Comparison of ENCODE assay signal across 11 cellular contexts in the genomic region with DNA sequence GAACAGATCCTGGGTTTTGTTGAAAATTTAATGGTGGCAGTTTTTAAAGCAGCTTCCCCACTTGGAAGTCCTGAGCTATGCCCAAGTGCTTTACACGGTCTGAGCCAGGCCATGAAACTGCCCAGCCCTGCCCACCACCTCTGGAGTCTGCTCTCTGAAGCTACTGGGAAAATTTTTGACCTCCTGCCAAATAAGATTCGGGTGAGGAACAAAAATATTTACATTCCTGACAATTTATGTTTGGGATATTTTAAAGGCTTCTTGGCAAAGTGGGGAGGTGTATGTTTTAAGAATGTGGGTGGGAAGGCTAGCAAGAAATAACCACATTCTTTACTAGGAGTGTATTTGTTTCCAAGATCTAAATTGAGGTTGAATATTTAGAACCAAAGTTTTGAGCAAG. TPM values are rescaled to one million over a fixed set of nuclear protein-coding genes. Genes with fewer than 3 reads are reported as not detected.
DNase-seq lines count a peak whose midpoint lies in the region; ATAC-seq, FAIRE-seq and TF ChIP-seq lines count a peak whose summit lies in the region.
"Had no signal": no experiment of that assay in that cellular context is flagged by ENCODE, and none has a peak within 500 bp of the region (broad histone marks: within the 10 kb centered on the region; RNA-seq: fewer than 3 reads in every experiment).

No MANE protein-coding gene starts in this region.

- no TSS peak for BruUV-seq in endothelial cell of umbilical vein (replicated peaks; lab: Mats Ljungman, UMichigan)

- no peak overlapping the region for H3K9ac ChIP-seq in BLaER1 treated with 17β-estradiol and CSF1 and Interleukin-3, amounts not matched to agents 10 nM and 100 nM
- H3K9ac ChIP-seq in endothelial cell of umbilical vein (replicated peaks; ENCODE audit: extremely low read depth, insufficient read depth, low read length) (no peak overlapping the region), parathyroid adenoma (no peak overlapping the region)

- no peaks in the 10 kb centered on the region for H3K79me2 ChIP-seq in endothelial cell of umbilical vein (ENCODE audit: control insufficient read depth, insufficient read depth, low read length)
- H3K79me2 ChIP-seq in parathyroid adenoma: no peaks in the 10 kb centered on the region

- CTCF ChIA-PET in endothelial cell of umbilical vein (lab: Charles Lee): interaction anchor here (0.6 to 1.5 kb wide), 6 partner anchors 9 to 357 kb away, joined by 3 read pairs; no protein-coding TSS in a partner anchor

- no peak overlapping the region for H3K4me3 ChIP-seq in BLaER1 treated with 17β-estradiol and CSF1 and Interleukin-3, amounts not matched to agents 10 nM and 100 nM
- H3K4me3 ChIP-seq in endothelial cell of umbilical vein (replicated peaks in 1 of 3; ENCODE audit: insufficient read depth in 1 of 3, low read depth in 1 of 3, low read length in 3 of 3) (no peak overlapping the region), parathyroid adenoma (ENCODE audit: low read depth, low read length) (no peak overlapping the region)
- H3K4me3 ChIP-seq: testis had no signal

- no peaks in the 10 kb centered on the region for H3K4me1 Mint-ChIP-seq in T-helper 2 cell treated with Interferon-gamma antibody and Interleukin-4, amounts not matched to agents 5 μg/mL and 100 μg/mL, for 36 hours (ENCODE audit: low read depth)

- no peaks in the 10 kb centered on the region for H3K27me3 Mint-ChIP-seq in T-helper 2 cell treated with Interferon-gamma antibody and Interleukin-4, amounts not matched to agents 5 μg/mL and 100 μg/mL, for 36 hours (ENCODE audit: low read depth)

- peak overlapping the region in 1 of 11 experiments; percentile 12; a peak in 2 of 22 replicates for H3K27ac ChIP-seq in BLaER1 treated with 17β-estradiol and CSF1 and Interleukin-3, amounts not matched to agents 10 nM and 100 nM
- no peak overlapping the region for H3K27ac ChIP-seq in endothelial cell of umbilical vein (ENCODE audit: insufficient read depth, low read depth, low read length)
- peak overlapping the region; percentile 72 for H3K27ac ChIP-seq in parathyroid adenoma

- POLR2A ChIA-PET in endothelial cell of umbilical vein (lab: Charles Lee): no interaction called here

- ATAC-seq in GM18519 (IDR thresholded peaks at IDR 0.05; ENCODE audit: low FRiP score, unreplicated experiment): no peak
- ATAC-seq in HG02642 (IDR thresholded peaks at IDR 0.05; ENCODE audit: poor library complexity, unreplicated experiment): no peak

- peak overlapping the region in 9 of 11 experiments; percentile 1 to 79 (median 47); a peak in 16 of 22 replicates for H3K4me2 ChIP-seq in BLaER1 treated with 17β-estradiol and CSF1 and Interleukin-3, amounts not matched to agents 10 nM and 100 nM
- no peak overlapping the region for H3K4me2 ChIP-seq in endothelial cell of umbilical vein (ENCODE audit: insufficient read depth, low read length)
- H3K4me2 ChIP-seq in parathyroid adenoma (ENCODE audit: low read length): peak overlapping the region; percentile 29

- intact Hi-C loops in endothelial cell of umbilical vein (cut with micrococcal nuclease): no loop called here

- H3K27ac Mint-ChIP-seq in T-helper 2 cell treated with Interferon-gamma antibody and Interleukin-4, amounts not matched to agents 5 μg/mL and 100 μg/mL, for 36 hours: no peak overlapping the region

- no peaks in the 10 kb centered on the region for H3K9me3 Mint-ChIP-seq in T-helper 2 cell treated with Interferon-gamma antibody and Interleukin-4, amounts not matched to agents 5 μg/mL and 100 μg/mL, for 36 hours

- no peak for TF ChIP-seq CTCF in endothelial cell of umbilical vein (IDR thresholded peaks at IDR 0.05; ENCODE audit: extremely low read depth in 1 of 2, insufficient read depth in 1 of 2, low read depth in 1 of 2, low read length in 2 of 2)
- no peak for TF ChIP-seq CTCF in parathyroid adenoma (IDR thresholded peaks at IDR 0.05)

- H3K27me3 ChIP-seq in BLaER1 treated with 17β-estradiol and CSF1 and Interleukin-3, amounts not matched to agents 10 nM and 100 nM: no peaks in the 10 kb centered on the region
- H3K27me3 ChIP-seq in endothelial cell of umbilical vein (ENCODE audit: control insufficient read depth in 2 of 2, insufficient read depth in 2 of 2, low read length in 2 of 2) (no peaks in the 10 kb centered on the region), parathyroid adenoma (ENCODE audit: control insufficient read depth, insufficient read depth, low read length) (no peaks in the 10 kb centered on the region)
- H3K27me3 ChIP-seq: testis had no signal

- peaks cover 0 to 21% (median 3%) of the 10 kb centered on the region in 11 experiments; a peak in 9 of 22 replicates for H3K9me3 ChIP-seq in BLaER1 treated with 17β-estradiol and CSF1 and Interleukin-3, amounts not matched to agents 10 nM and 100 nM (replicated peaks in 1 of 11)
- H3K9me3 ChIP-seq in endothelial cell of umbilical vein (replicated peaks; ENCODE audit: control insufficient read depth, insufficient read depth, low read length): no peaks in the 10 kb centered on the region
- no peaks in the 10 kb centered on the region for H3K9me3 ChIP-seq in parathyroid adenoma (ENCODE audit: control insufficient read depth, low read length)
- H3K9me3 ChIP-seq: testis had no signal

- H4K20me1 ChIP-seq in BLaER1 treated with 17β-estradiol and CSF1 and Interleukin-3, amounts not matched to agents 10 nM and 100 nM: no peaks in the 10 kb centered on the region
- no peaks in the 10 kb centered on the region for H4K20me1 ChIP-seq in endothelial cell of umbilical vein (replicated peaks; ENCODE audit: control insufficient read depth, extremely low read depth, insufficient read depth, low read length)

- H3K36me3 Mint-ChIP-seq in T-helper 2 cell treated with Interferon-gamma antibody and Interleukin-4, amounts not matched to agents 5 μg/mL and 100 μg/mL, for 36 hours (ENCODE audit: low read depth): peaks cover 22% of the 10 kb centered on the region

- TF ChIP-seq POLR2A in endothelial cell of umbilical vein (IDR thresholded peaks at IDR 0.05; ENCODE audit: low read depth, low read length): no peak

- peak; percentile 55 for FAIRE-seq in endothelial cell of umbilical vein (lab: Jason Lieb, UNC)

- no peak overlapping the region for H3K4me3 Mint-ChIP-seq in T-helper 2 cell treated with Interferon-gamma antibody and Interleukin-4, amounts not matched to agents 5 μg/mL and 100 μg/mL, for 36 hours

- peak; percentile 71 for DNase-seq in LHCN-M2 (ENCODE audit: low read depth)
- peak; percentile 52 for DNase-seq in endothelial cell of umbilical vein (ENCODE audit: low read depth, low spot score)
- no peak for DNase-seq in NCI-H187 treated with DMSO at 0.1 percent for 48 hours (lab: John Stamatoyannopoulos, UW)
- DNase-seq in T-helper 2 cell treated with Interferon-gamma antibody and Interleukin-4, amounts not matched to agents 5 μg/mL and 100 μg/mL, for 36 hours (ENCODE audit: low spot score): no peak
- DNase-seq: DMS53, NCI-H510A, testis had no signal

- H2AFZ ChIP-seq in endothelial cell of umbilical vein (ENCODE audit: low read depth, low read length): no peak overlapping the region
- no peak overlapping the region for H2AFZ ChIP-seq in parathyroid adenoma

- no peaks in the 10 kb centered on the region for H3K9me1 ChIP-seq in endothelial cell of umbilical vein (replicated peaks; ENCODE audit: control insufficient read depth, extremely low read depth, insufficient read depth, low read length)

- H3K36me3 ChIP-seq in BLaER1 treated with 17β-estradiol and CSF1 and Interleukin-3, amounts not matched to agents 10 nM and 100 nM: peaks cover 6 to 51% (median 12%) of the 10 kb centered on the region in 11 experiments; a peak in 18 of 22 replicates
- H3K36me3 ChIP-seq in endothelial cell of umbilical vein (ENCODE audit: control insufficient read depth in 2 of 2, extremely low read depth in 1 of 2, insufficient read depth in 2 of 2, low read length in 2 of 2) (peaks cover 3% of the 10 kb centered on the region in 2 experiments), parathyroid adenoma (ENCODE audit: control insufficient read depth, insufficient read depth, low read length) (no peaks in the 10 kb centered on the region)

- H3K4me1 ChIP-seq in BLaER1 treated with 17β-estradiol and CSF1 and Interleukin-3, amounts not matched to agents 10 nM and 100 nM: peaks cover 10 to 17% (median 13%) of the 10 kb centered on the region in 10 experiments; a peak in 17 of 20 replicates
- H3K4me1 ChIP-seq in endothelial cell of umbilical vein (ENCODE audit: control insufficient read depth, extremely low read depth, insufficient read depth, low read length): peaks cover 6% of the 10 kb centered on the region
- peaks cover 7% of the 10 kb centered on the region for H3K4me1 ChIP-seq in parathyroid adenoma

- dilution Hi-C loops in endothelial cell of umbilical vein (cut with MboI; ENCODE audit: extremely low pct_ligation_motif_present, low sequenced_read_pairs): no loop called here

TF ChIP-seq in endothelial cell of umbilical vein, 7 proteins besides CTCF, POLR2A, EP300 and RAD21:
- TF ChIP-seq EZH2 (IDR thresholded peaks at IDR 0.05; ENCODE audit: borderline replicate concordance, low read depth, low read length, severe bottlenecking): no peak
- TF ChIP-seq GATA2 (IDR thresholded peaks at IDR 0.05; ENCODE audit: insufficient read depth, insufficient read length, low read depth, low read length): no peak
- TF ChIP-seq JUN (IDR thresholded peaks at IDR 0.05; ENCODE audit: borderline replicate concordance, insufficient read depth, insufficient read length, low read depth): no peak
- TF ChIP-seq FOS (IDR thresholded peaks at IDR 0.05; ENCODE audit: borderline replicate concordance, insufficient read depth, low read length): no peak
- TF ChIP-seq, protein P1, sequence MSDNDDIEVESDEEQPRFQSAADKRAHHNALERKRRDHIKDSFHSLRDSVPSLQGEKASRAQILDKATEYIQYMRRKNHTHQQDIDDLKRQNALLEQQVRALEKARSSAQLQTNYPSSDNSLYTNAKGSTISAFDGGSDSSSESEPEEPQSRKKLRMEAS (IDR thresholded peaks at IDR 0.05; ENCODE audit: insufficient read depth, insufficient read length): no peak
- TF ChIP-seq POLR2AphosphoS5 (IDR thresholded peaks at IDR 0.05; ENCODE audit: insufficient read depth, low read depth, low read length): no peak
- no peak for TF ChIP-seq MYC (IDR thresholded peaks at IDR 0.05; ENCODE audit: low read depth, low read length)

RNA-seq across cellular contexts. Expression of a gene that starts 50.0 kb away (rescaled TPM):
- total RNA-seq in LHCN-M2 (2014; rRNA removed): 0.34 and 0.38 TPM in 2 replicates
- 0.28 TPM for polyA plus RNA-seq in LHCN-M2 (2012)
- total RNA-seq in endothelial cell of umbilical vein: 1.2 and 1.4 TPM in 2 replicates
- 1.2 and 1.3 TPM in 2 replicates for polyA plus RNA-seq in endothelial cell of umbilical vein
- 1.1 TPM in 2 replicates for polyA plus RNA-seq in endothelial cell of umbilical vein (2011; cell fraction: cytosol; rRNA removed)
- polyA plus RNA-seq in endothelial cell of umbilical vein (2011; cell fraction: nucleus; rRNA removed): 1.0 and 1.2 TPM in 2 replicates
- 1.6 and 2.0 TPM in 2 replicates for polyA plus RNA-seq in endothelial cell of umbilical vein (2012)
- 2.3 and 2.6 TPM in 2 replicates for polyA minus RNA-seq in endothelial cell of umbilical vein
- not detected for polyA minus RNA-seq in endothelial cell of umbilical vein (2011; cell fraction: cytosol; rRNA and poly(A)+ RNA removed)
- 1.4 and 2.0 TPM in 2 replicates for polyA minus RNA-seq in endothelial cell of umbilical vein (2011; cell fraction: nucleus; rRNA and poly(A)+ RNA removed)

Comparison
In these comparisons a context has a peak if more than half of its experiments do, and no peak if none do; other contexts are left out.
1. DNase-seq: peak in LHCN-M2 (single experiment) and endothelial cell of umbilical vein (single experiment); none in NCI-H187 treated with DMSO at 0.1 percent for 48 hours (single experiment) and T-helper 2 cell treated with Interferon-gamma antibody and Interleukin-4, amounts not matched to agents 5 μg/mL and 100 μg/mL, for 36 hours (single experiment).